ENCODE assay signal across 17 cellular contexts in genomic region chr17:31564291-31564690, GRCh38.
DNase-seq lines count a peak whose midpoint lies in the region; ATAC-seq and TF ChIP-seq lines count a peak whose summit lies in the region.
"Had no signal": no experiment of that assay in that cellular context is flagged by ENCODE, and none has a peak within 500 bp of the region (broad histone marks: within the 10 kb centered on the region; RNA-seq: fewer than 3 reads in every experiment).

No MANE protein-coding gene starts in this region.

- ATAC-seq in foreskin keratinocyte: no peak
- ATAC-seq: activated T-helper 17 cell treated with anti-CD3 and anti-CD28 coated beads, Interleukin-2, amount 50 U/mL, for 72 hours; natural killer cell treated with Interleukin-12 subunit alpha and Interleukin-12 subunit beta and Interleukin-15 and Interleukin-18, amount 100 ng/mL, for 72 hours; stimulated activated memory B cell treated with anti-CD40 and anti-IgM and Interleukin-4, amounts not matched to agents 10 μg/mL and 1 μg/mL and 100 μg/mL, for 72 hours had no signal

- H3K27me3 ChIP-seq in BLaER1 (no peaks in the 10 kb centered on the region), MG63 (no peaks in the 10 kb centered on the region), foreskin keratinocyte (no peaks in the 10 kb centered on the region), smooth muscle cell (ENCODE audit: low read depth) (no peaks in the 10 kb centered on the region), tibial nerve (no peaks in the 10 kb centered on the region)

- no peak overlapping the region for H3K4me3 ChIP-seq in BLaER1
- peak overlapping the region; percentile 17 for H3K4me3 ChIP-seq in MG63
- H3K4me3 ChIP-seq in smooth muscle cell: no peak overlapping the region
- H3K4me3 ChIP-seq in tibial nerve: no peak overlapping the region
- H3K4me3 ChIP-seq: cardiac muscle cell had no signal

- H3K9me3 ChIP-seq in BLaER1 (no peaks in the 10 kb centered on the region), MG63 (no peaks in the 10 kb centered on the region), smooth muscle cell (replicated peaks; ENCODE audit: low read depth) (no peaks in the 10 kb centered on the region), tibial nerve (no peaks in the 10 kb centered on the region)

- H3K4me2 ChIP-seq in BLaER1 (peak overlapping the region; percentile 93), smooth muscle cell (peak overlapping the region; percentile 69)

- peaks cover 95% of the 10 kb centered on the region for H3K4me1 ChIP-seq in BLaER1
- H3K4me1 ChIP-seq in foreskin keratinocyte: peaks cover 15% of the 10 kb centered on the region
- peaks cover 40% of the 10 kb centered on the region for H3K4me1 ChIP-seq in smooth muscle cell (ENCODE audit: low read depth)
- peaks cover 0 to 90% (median 25%) of the 10 kb centered on the region in 4 donors for H3K4me1 ChIP-seq in tibial nerve

- no peak overlapping the region for H2AFZ ChIP-seq in smooth muscle cell (ENCODE audit: low read depth)

- H3K9ac ChIP-seq in BLaER1 (no peak overlapping the region), smooth muscle cell (ENCODE audit: low read depth) (no peak overlapping the region)

- peaks cover 100% of the 10 kb centered on the region for H3K79me2 ChIP-seq in smooth muscle cell (ENCODE audit: low read depth)

- no peak for TF ChIP-seq CTCF in foreskin keratinocyte (conservative IDR thresholded peaks at IDR 0.05)
- TF ChIP-seq CTCF in smooth muscle cell (IDR thresholded peaks at IDR 0.05; ENCODE audit: borderline replicate concordance, insufficient read depth, poor library complexity, severe bottlenecking): no peak
- TF ChIP-seq CTCF in tibial nerve (IDR thresholded peaks at IDR 0.05): no peak

- peak overlapping the region; percentile 76; the same call in 1 of the 2 replicates for H3K27ac ChIP-seq in BLaER1
- H3K27ac ChIP-seq in foreskin keratinocyte: peak overlapping the region; percentile 29
- H3K27ac ChIP-seq in smooth muscle cell (ENCODE audit: low read depth): peak overlapping the region; percentile 85
- H3K27ac ChIP-seq in tibial nerve: peak overlapping the region in 1 of 4 donors; percentile 60
- H3K27ac ChIP-seq: cardiac muscle cell had no signal

- peaks cover 11% of the 10 kb centered on the region for H3F3A ChIP-seq in smooth muscle cell (ENCODE audit: low read depth)

- H3K36me3 ChIP-seq in BLaER1 (no peaks in the 10 kb centered on the region), MG63 (peaks cover 97% of the 10 kb centered on the region), smooth muscle cell (ENCODE audit: low read depth) (no peaks in the 10 kb centered on the region), tibial nerve (no peaks in the 10 kb centered on the region)
- H3K36me3 ChIP-seq: cardiac muscle cell had no signal

- H4K20me1 ChIP-seq in BLaER1 (peaks cover 6% of the 10 kb centered on the region; the same call in 1 of the 2 replicates), smooth muscle cell (ENCODE audit: low read depth) (peaks cover 74% of the 10 kb centered on the region)

- DNase-seq in MG63 (no peak), foreskin keratinocyte (no peak), smooth muscle cell (lab: John Stamatoyannopoulos, UW; ENCODE audit: unreplicated experiment) (no peak), NCI-H1105 (lab: John Stamatoyannopoulos, UW) (no peak), NCI-H146 (lab: John Stamatoyannopoulos, UW) (no peak), C1 segment of cervical spinal cord (lab: John Stamatoyannopoulos, UW) (no peak), tibial nerve (ENCODE audit: low spot score in 2 of 2) (no peak)
- DNase-seq: COR-L47, erythroblast, NCI-H1092, NCI-H2107, NCI-H748 treated with DMSO at 0.1 percent for 48 hours had no signal

- TF ChIP-seq POLR2A in tibial nerve (IDR thresholded peaks at IDR 0.05): no peak

- WGBS in smooth muscle cell (ENCODE audit: low lambda C conversion rate): 90% methylated on average over 8 of the region's 8 CpGs
- 86 to 90% methylated on average over 7 to 8 of the region's 8 CpGs for whole genome bisulfite sequencing in tibial nerve, 2 donors

- TF ChIP-seq EP300 in tibial nerve (IDR thresholded peaks at IDR 0.05): no peak
